Comparison of ENCODE assay signal across 14 cellular contexts in the genomic region with DNA sequence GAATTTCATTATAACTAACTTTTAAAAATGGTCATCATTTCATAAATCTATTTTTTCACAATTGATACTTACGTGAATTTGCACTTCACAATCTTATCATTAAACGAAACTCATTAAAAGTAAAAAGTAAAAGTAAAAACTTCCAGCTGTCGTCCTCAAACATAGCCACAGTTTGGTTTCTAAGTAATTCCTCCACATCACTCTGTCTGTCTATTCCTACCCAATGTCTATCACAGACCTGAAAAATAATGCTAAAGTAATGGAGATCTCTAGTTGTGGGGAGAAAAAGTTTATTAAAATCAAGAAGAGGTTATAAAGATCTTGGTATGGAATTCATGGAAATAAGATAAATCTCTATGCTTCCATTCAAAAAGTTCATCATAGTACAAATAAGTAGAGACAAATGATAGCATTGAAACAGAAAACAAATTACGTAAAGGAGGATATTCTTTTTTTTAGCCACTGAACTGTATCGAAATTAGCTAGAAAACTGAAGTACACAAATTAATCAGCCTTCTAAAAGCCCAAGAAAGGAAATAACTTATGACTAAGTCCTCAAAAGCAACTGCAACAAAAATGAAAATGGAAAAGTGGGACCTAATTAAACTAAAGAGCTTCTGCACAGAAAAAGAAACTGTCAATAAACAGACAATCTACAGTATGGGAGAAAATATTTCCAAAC.
A peak's percentile ranks its signal among the peaks of the same experiment; 100 is the strongest.
DNase-seq lines count a peak whose midpoint lies in the region; ATAC-seq and TF ChIP-seq lines count a peak whose summit lies in the region.
"Had no signal": no experiment of that assay in that cellular context is flagged by ENCODE, and none has a peak within 500 bp of the region (broad histone marks: within the 10 kb centered on the region; RNA-seq: fewer than 3 reads in every experiment).

No MANE protein-coding gene starts in this region.

- no peaks in the 10 kb centered on the region for H3K36me3 ChIP-seq in brain microvascular endothelial cell (replicated peaks)

- no peaks in the 10 kb centered on the region for H3K9me3 Mint-ChIP-seq in activated CD4-positive, alpha-beta T cell treated with anti-CD3 and anti-CD28 coated beads for 36 hours (ENCODE audit: low read depth)
- no peaks in the 10 kb centered on the region for H3K9me3 Mint-ChIP-seq in dendritic cell treated with granulocyte-macrophage colony-stimulating factor and Interleukin-4, amounts not matched to agents 40 ng/mL and 50 ng/mL, for 4 days

- ATAC-seq in activated CD4-positive, alpha-beta T cell treated with anti-CD3 and anti-CD28 coated beads for 36 hours: peak; percentile 59
- ATAC-seq in GM21367 (IDR thresholded peaks at IDR 0.05; ENCODE audit: unreplicated experiment) (peak; percentile 56), HG03520 (IDR thresholded peaks at IDR 0.05; ENCODE audit: unreplicated experiment) (peak; percentile 55)

- peaks cover 40% of the 10 kb centered on the region for H3K36me3 Mint-ChIP-seq in activated CD4-positive, alpha-beta T cell treated with anti-CD3 and anti-CD28 coated beads for 36 hours (ENCODE audit: low read depth)
- H3K36me3 Mint-ChIP-seq in dendritic cell treated with granulocyte-macrophage colony-stimulating factor and Interleukin-4, amounts not matched to agents 40 ng/mL and 50 ng/mL, for 4 days (ENCODE audit: low read depth): peaks cover 89% of the 10 kb centered on the region

- in situ Hi-C loops in brain microvascular endothelial cell (cut with HindIII; ENCODE audit: low pct_ligation_motif_present, low sequenced_read_pairs): no loop called here

- no peak overlapping the region for H3K27ac ChIP-seq in brain microvascular endothelial cell
- H3K27ac ChIP-seq: suprapubic skin had no signal

- CTCF ChIA-PET in activated CD4-positive, alpha-beta T cell treated with anti-CD3 and anti-CD28 coated beads for 36 hours (lab: Charles Lee): interaction anchor here (0.6 to 3.7 kb wide), 11 partner anchors 9 to 386 kb away, joined by 3 to 33 read pairs (median 4); no protein-coding TSS in a partner anchor

- H3K27ac Mint-ChIP-seq in activated CD4-positive, alpha-beta T cell treated with anti-CD3 and anti-CD28 coated beads for 36 hours: peak overlapping the region; percentile 85
- peak overlapping the region; percentile 46 for H3K27ac Mint-ChIP-seq in dendritic cell treated with granulocyte-macrophage colony-stimulating factor and Interleukin-4, amounts not matched to agents 40 ng/mL and 50 ng/mL, for 4 days

- peaks cover 65% of the 10 kb centered on the region for H3K4me1 Mint-ChIP-seq in activated CD4-positive, alpha-beta T cell treated with anti-CD3 and anti-CD28 coated beads for 36 hours
- peaks cover 23% of the 10 kb centered on the region for H3K4me1 Mint-ChIP-seq in dendritic cell treated with granulocyte-macrophage colony-stimulating factor and Interleukin-4, amounts not matched to agents 40 ng/mL and 50 ng/mL, for 4 days (ENCODE audit: low read depth)

- H3K27me3 ChIP-seq in brain microvascular endothelial cell (replicated peaks): no peaks in the 10 kb centered on the region
- H3K27me3 ChIP-seq: suprapubic skin had no signal

- no peak for TF ChIP-seq CTCF in brain microvascular endothelial cell (IDR thresholded peaks at IDR 0.05; ENCODE audit: low read depth, low read length, missing control alignments)

- H3K4me3 ChIP-seq in brain microvascular endothelial cell (ENCODE audit: low read depth, low read length): no peak overlapping the region
- H3K4me3 ChIP-seq: suprapubic skin had no signal

- POLR2A ChIA-PET in activated CD4-positive, alpha-beta T cell treated with anti-CD3 and anti-CD28 coated beads for 36 hours (lab: Charles Lee): interaction anchor here (0.6 to 1.6 kb wide), 7 partner anchors 11 to 1894 kb away, joined by 3 to 8 read pairs (median 3); no protein-coding TSS in a partner anchor

- DNase-seq in activated CD4-positive, alpha-beta T cell treated with anti-CD3 and anti-CD28 coated beads for 36 hours: no peak
- no peak for DNase-seq in activated CD4-positive, alpha-beta T cell treated with anti-CD3 and anti-CD28 coated beads for 1 hour
- no peak for DNase-seq in SKM-1 treated with dmso at 0.1 percent for 144 hours (lab: John Stamatoyannopoulos, UW; ENCODE audit: unreplicated experiment)
- DNase-seq in DMS114 treated with DMSO at 0.1 percent for 48 hours (lab: John Stamatoyannopoulos, UW; ENCODE audit: unreplicated experiment): no peak
- DNase-seq in brain microvascular endothelial cell: no peak
- DNase-seq: 8988T, Karpas-422, mammary epithelial cell, NCI-H187 treated with DMSO at 0.1 percent for 48 hours, NCI-H748 treated with DMSO at 0.1 percent for 48 hours had no signal

- H3K4me3 Mint-ChIP-seq in activated CD4-positive, alpha-beta T cell treated with anti-CD3 and anti-CD28 coated beads for 36 hours: peak overlapping the region; percentile 63
- H3K4me3 Mint-ChIP-seq in dendritic cell treated with granulocyte-macrophage colony-stimulating factor and Interleukin-4, amounts not matched to agents 40 ng/mL and 50 ng/mL, for 4 days: no peak overlapping the region

- H3K27me3 Mint-ChIP-seq in activated CD4-positive, alpha-beta T cell treated with anti-CD3 and anti-CD28 coated beads for 36 hours: no peaks in the 10 kb centered on the region
- no peaks in the 10 kb centered on the region for H3K27me3 Mint-ChIP-seq in dendritic cell treated with granulocyte-macrophage colony-stimulating factor and Interleukin-4, amounts not matched to agents 40 ng/mL and 50 ng/mL, for 4 days

- intact Hi-C loops in activated CD4-positive, alpha-beta T cell treated with anti-CD3 and anti-CD28 coated beads for 36 hours (cut with DNase I, micrococcal nuclease): loop anchor here (1.0 to 5.0 kb wide), 14 partner anchors 8 to 462 kb away; a partner anchor contains a TSS
- intact Hi-C loops in dendritic cell treated with granulocyte-macrophage colony-stimulating factor and Interleukin-4, amounts not matched to agents 40 ng/mL and 50 ng/mL, for 4 days (cut with micrococcal nuclease): no loop called here
